9 cellular contexts compared by ENCODE assay signal in genomic region chr6:127879685-127880084, GRCh38. TPM values are rescaled to one million over a fixed set of nuclear protein-coding genes. Genes with fewer than 3 reads are reported as not detected.
DNase-seq lines count a peak whose midpoint lies in the region; ATAC-seq, FAIRE-seq and TF ChIP-seq lines count a peak whose summit lies in the region.
"Had no signal": no experiment of that assay in that cellular context is flagged by ENCODE, and none has a peak within 500 bp of the region (broad histone marks: within the 10 kb centered on the region; RNA-seq: fewer than 3 reads in every experiment).

No MANE protein-coding gene starts in this region.

- DNase-seq in GM04504 (ENCODE audit: low read depth) (peak; percentile 9), NCI-H524 treated with DMSO at 0.1 percent for 48 hours (lab: John Stamatoyannopoulos, UW) (peak; percentile 79), dermis blood vessel endothelial cell (peak; percentile 1), progenitor cell of endocrine pancreas (ENCODE audit: low spot score, unreplicated experiment) (peak; percentile 37), NCI-H2081 (lab: John Stamatoyannopoulos, UW) (no peak), Ammon's horn (ENCODE audit: low spot score) (no peak), urothelium cell line (ENCODE audit: low spot score) (no peak)

- H3K27me3 Mint-ChIP-seq in progenitor cell of endocrine pancreas: no peaks in the 10 kb centered on the region

- no peaks in the 10 kb centered on the region for H3K4me1 Mint-ChIP-seq in progenitor cell of endocrine pancreas (ENCODE audit: low read depth)

- H3K9me3 Mint-ChIP-seq in progenitor cell of endocrine pancreas (ENCODE audit: low read depth): no peaks in the 10 kb centered on the region

- ATAC-seq in HG02884 (IDR thresholded peaks at IDR 0.05; ENCODE audit: unreplicated experiment): no peak

- no peaks in the 10 kb centered on the region for H3K36me3 Mint-ChIP-seq in progenitor cell of endocrine pancreas (ENCODE audit: insufficient read depth)

- TF ChIP-seq CTCF in progenitor cell of endocrine pancreas (IDR thresholded peaks at IDR 0.05; ENCODE audit: unreplicated experiment): no peak

- H3K27ac Mint-ChIP-seq in progenitor cell of endocrine pancreas: no peak overlapping the region

- H3K4me3 Mint-ChIP-seq in progenitor cell of endocrine pancreas (ENCODE audit: low read depth): peak overlapping the region; percentile 22

- FAIRE-seq in urothelium cell line (lab: Jason Lieb, UNC): no peak

RNA-seq across cellular contexts. Expression of gene THEMIS, which starts 21.2 kb away (rescaled TPM):
- not detected in 2 replicates for total RNA-seq in dermis blood vessel endothelial cell
- not detected in 2 replicates for total RNA-seq in progenitor cell of endocrine pancreas
- total RNA-seq: lung microvascular endothelial cell had no signal

Comparison
In these comparisons a context has a peak if more than half of its experiments do, and no peak if none do; other contexts are left out.
1. DNase-seq: peak in GM04504 (single experiment), NCI-H524 treated with DMSO at 0.1 percent for 48 hours (single experiment), dermis blood vessel endothelial cell (single experiment) and progenitor cell of endocrine pancreas (single experiment); none in NCI-H2081 (0 of 2), Ammon's horn (single experiment) and urothelium cell line (single experiment).